ENCODE assay signal across 8 cellular contexts in genomic region chr15:74873036-74873755, GRCh38. TPM values are rescaled to one million over a fixed set of nuclear protein-coding genes. Genes with fewer than 3 reads are reported as not detected.
DNase-seq lines count a peak whose midpoint lies in the region; ATAC-seq and TF ChIP-seq lines count a peak whose summit lies in the region.

Gene SCAMP2, minus strand, starts transcription at chr15:74873365. Its CDS starts 110 bp downstream, at chr15:74873255.

- peaks cover 12 to 53% (median 50%) of the 10 kb centered on the region in 9 donors for H3K4me1 ChIP-seq in heart right ventricle
- peaks cover 44 to 53% (median 49%) of the 10 kb centered on the region in 4 donors for H3K4me1 ChIP-seq in upper lobe of left lung

- H3K27ac ChIP-seq in heart right ventricle (peak within 1 kb of the TSS; percentile 62 to 97 (median 94)), upper lobe of left lung (peak within 1 kb of the TSS; percentile 91 to 98 (median 94))

- ATAC-seq in GM18498 (IDR thresholded peaks at IDR 0.05; ENCODE audit: unreplicated experiment), result peak; percentile 83
- ATAC-seq in HG02885 (IDR thresholded peaks at IDR 0.05; ENCODE audit: poor library complexity, unreplicated experiment), result peak; percentile 80
- ATAC-seq in heart right ventricle, result peak; percentile 94 to 97 (median 96)
- ATAC-seq in upper lobe of left lung (ENCODE audit: low FRiP score in 2 of 2), result peak; percentile 95 to 97

- no peaks in the 10 kb centered on the region for H3K9me3 ChIP-seq in heart right ventricle
- H3K9me3 ChIP-seq in upper lobe of left lung, result no peaks in the 10 kb centered on the region

- intact Hi-C loops in T-helper 1 cell treated with Interleukin-12 subunit alpha and Interleukin-12 subunit beta and Interleukin-4 antibody, amounts not matched to agents 30 ng/mL and 1 ng/mL, for 36 hours (cut with micrococcal nuclease), result loop anchor here (1.0 to 2.0 kb wide), 12 partner anchors 16 to 752 kb away; partner anchors contain the start of genes COX5A, FAM219B, MAN2C1 and PPCDC
- intact Hi-C loops in heart right ventricle (cut with DNase I) (no loop called here), posterior vena cava (cut with DNase I) (no loop called here)

- TF ChIP-seq EP300 in upper lobe of left lung (IDR thresholded peaks at IDR 0.05), result peak in 1 of 4 donors; percentile 27

- H3K36me3 ChIP-seq in heart right ventricle (peaks cover 0 to 7% (median 0%) of the 10 kb centered on the region in 9 donors), upper lobe of left lung (peaks cover 0 to 2% (median 0%) of the 10 kb centered on the region in 4 donors)

- DNase-seq in NCI-H1694 (lab: John Stamatoyannopoulos, UW) (peak; percentile 84), amniotic epithelial cell (ENCODE audit: low read depth) (peak; percentile 93), heart right ventricle (peak; percentile 93 to 96), posterior vena cava (ENCODE audit: low spot score) (peak; percentile 98), upper lobe of left lung (peak; percentile 96 to 98)

- H3K4me3 ChIP-seq in heart right ventricle (peak within 1 kb of the TSS; percentile 57 to 94 (median 68)), upper lobe of left lung (peak within 1 kb of the TSS; percentile 62 to 74 (median 72))

- H3K27me3 ChIP-seq in heart right ventricle (no peaks in the 10 kb centered on the region), upper lobe of left lung (no peaks in the 10 kb centered on the region)

- TF ChIP-seq CTCF in heart right ventricle (IDR thresholded peaks at IDR 0.05) (no peak), upper lobe of left lung (IDR thresholded peaks at IDR 0.05) (peak in 1 of 6 experiments; percentile 25)

- 0 to 1% methylated on average over 41 to 51 of the region's 52 CpGs for WGBS in heart right ventricle, 2 donors
- WGBS in upper lobe of left lung, 2 donors, result 0 to 1% methylated on average over 17 to 29 of the region's 52 CpGs

- peak; percentile 44 to 95 (median 85) for TF ChIP-seq POLR2A in upper lobe of left lung (IDR thresholded peaks at IDR 0.05)

RNA-seq across cellular contexts. Expression of gene SCAMP2, which starts in this region (rescaled TPM):
- total RNA-seq in T-helper 1 cell treated with Interleukin-12 subunit alpha and Interleukin-12 subunit beta and Interleukin-4 antibody, amounts not matched to agents 30 ng/mL and 1 ng/mL, for 36 hours, result 155 and 156 TPM in 2 replicates
- total RNA-seq in heart right ventricle (10 to 100 TPM; 28.0 to 64.3 (median 39.1) TPM), posterior vena cava (10 to 100 TPM; 65.1 to 65.6 TPM), upper lobe of left lung (100 to 1,000 TPM in 5 of 6 donors, 10 to 100 TPM in 1; 82.8 to 155 (median 130) TPM)
- 10 to 100 TPM; 30.9 to 76.7 TPM for polyA plus RNA-seq in heart right ventricle

Comparison
In these comparisons a context has a peak if more than half of its experiments do, and no peak if none do; other contexts are left out.
1. Peak in every context shown above with its lines: DNase-seq, ATAC-seq, H3K4me3 ChIP-seq and H3K27ac ChIP-seq.